ENCODE assay signal across 8 cellular contexts in genomic region chr14:101120636-101121398, GRCh38.
A peak's percentile ranks its signal among the peaks of the same experiment; 100 is the strongest.
DNase-seq lines count a peak whose midpoint lies in the region; ATAC-seq lines count a peak whose summit lies in the region.

No MANE protein-coding gene starts in this region.

- intact Hi-C loops in Right ventricle myocardium superior (cut with DNase I) = no loop called here

- ATAC-seq in Right ventricle myocardium superior (ENCODE audit: poor library complexity) (peak; percentile 67), GM18907 (IDR thresholded peaks at IDR 0.05; ENCODE audit: unreplicated experiment) (no peak), HG03439 (IDR thresholded peaks at IDR 0.05; ENCODE audit: unreplicated experiment) (no peak)

- DNase-seq in NCI-H2171 treated with DMSO at 0.1 percent for 48 hours (lab: John Stamatoyannopoulos, UW) = peak; percentile 5
- no peak for DNase-seq in NCI-H2171 (lab: John Stamatoyannopoulos, UW)
- peak; percentile 65 for DNase-seq in SIG-M5 (lab: John Stamatoyannopoulos, UW)
- peak; percentile 69 for DNase-seq in Right ventricle myocardium superior
- peak; percentile 31 for DNase-seq in stimulated activated CD8-positive, alpha-beta memory T cell treated with anti-CD3 and anti-CD28 coated beads, Interleukin-4, amount 100 ng/mL, for 48 hours
- DNase-seq in NCI-H524 treated with DMSO at 0.1 percent for 48 hours (lab: John Stamatoyannopoulos, UW) = no peak

Comparison
In these comparisons a context has a peak if more than half of its experiments do, and no peak if none do; other contexts are left out.
1. DNase-seq: peak in NCI-H2171 treated with DMSO at 0.1 percent for 48 hours (single experiment), SIG-M5 (single experiment), Right ventricle myocardium superior (single experiment) and stimulated activated CD8-positive, alpha-beta memory T cell treated with anti-CD3 and anti-CD28 coated beads, Interleukin-4, amount 100 ng/mL, for 48 hours (single experiment); none in NCI-H2171 (single experiment) and NCI-H524 treated with DMSO at 0.1 percent for 48 hours (single experiment).